ENCODE assay signal across 8 cellular contexts in the genomic region with DNA sequence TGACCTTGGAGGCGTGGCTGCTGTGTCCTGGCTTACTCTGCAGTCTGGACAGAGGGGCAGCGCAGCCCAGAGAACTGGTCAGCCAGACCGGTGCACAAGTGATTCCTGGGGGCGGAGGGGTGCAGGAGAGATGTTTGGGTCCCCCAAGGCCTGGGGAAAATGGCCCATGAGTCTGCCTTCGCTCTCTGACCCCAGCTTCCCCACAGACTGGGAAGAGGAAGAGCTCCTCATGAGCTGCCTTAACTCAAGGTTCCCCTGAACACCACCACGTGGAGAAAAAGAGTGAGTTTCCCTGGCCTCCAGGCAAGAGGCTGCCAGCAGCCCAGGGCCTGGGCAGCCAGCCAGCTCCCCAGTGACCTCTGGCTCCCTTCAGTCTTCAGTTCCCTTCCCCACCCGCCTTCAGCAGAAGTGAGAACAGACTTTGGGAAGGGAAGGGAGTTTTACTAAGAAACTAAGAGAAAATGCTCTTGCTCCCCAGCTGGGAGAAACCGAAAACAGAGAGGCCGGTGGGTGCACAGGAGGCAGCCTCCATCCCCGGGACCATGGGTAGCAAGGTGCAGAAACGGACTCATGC. TPM values are rescaled to one million over a fixed set of nuclear protein-coding genes. Genes with fewer than 3 reads are reported as not detected.
A peak's percentile ranks its signal among the peaks of the same experiment; 100 is the strongest.
DNase-seq lines count a peak whose midpoint lies in the region; ATAC-seq and TF ChIP-seq lines count a peak whose summit lies in the region.

No MANE protein-coding gene starts in this region.

- no peaks in the 10 kb centered on the region for H3K36me3 ChIP-seq in MG63
- H3K36me3 ChIP-seq in brain microvascular endothelial cell (replicated peaks): no peaks in the 10 kb centered on the region
- H3K36me3 ChIP-seq in liver (ENCODE audit: control insufficient read depth in 4 of 4, insufficient read depth in 3 of 4, low read depth in 1 of 4, low read length in 3 of 4): no peaks in the 10 kb centered on the region
- H3K36me3 ChIP-seq in upper lobe of left lung: no peaks in the 10 kb centered on the region
- no peaks in the 10 kb centered on the region for H3K36me3 ChIP-seq in prostate gland

- H3K27ac ChIP-seq in brain microvascular endothelial cell: no peak overlapping the region
- peak overlapping the region; percentile 58 to 59 for H3K27ac ChIP-seq in liver (ENCODE audit: low read depth in 1 of 2, low read length in 2 of 2)
- peak overlapping the region; percentile 61 to 82 (median 76) for H3K27ac ChIP-seq in upper lobe of left lung
- H3K27ac ChIP-seq in prostate gland: peak overlapping the region in 1 of 2 donors; percentile 11

- peak; percentile 21 for TF ChIP-seq CTCF in brain microvascular endothelial cell (IDR thresholded peaks at IDR 0.05; ENCODE audit: low read depth, low read length, missing control alignments)
- no peak for TF ChIP-seq CTCF in liver (IDR thresholded peaks at IDR 0.05; ENCODE audit: low read depth, low read length, missing input control)
- no peak for TF ChIP-seq CTCF in upper lobe of left lung (IDR thresholded peaks at IDR 0.05)
- no peak for TF ChIP-seq CTCF in prostate gland (IDR thresholded peaks at IDR 0.05)

- H3K27me3 ChIP-seq in MG63: no peaks in the 10 kb centered on the region
- H3K27me3 ChIP-seq in brain microvascular endothelial cell (replicated peaks): no peaks in the 10 kb centered on the region
- no peaks in the 10 kb centered on the region for H3K27me3 ChIP-seq in liver (ENCODE audit: control insufficient read depth in 4 of 4, insufficient read depth in 4 of 4, low read length in 3 of 4)
- H3K27me3 ChIP-seq in upper lobe of left lung: no peaks in the 10 kb centered on the region
- H3K27me3 ChIP-seq in prostate gland (replicated peaks; ENCODE audit: insufficient read depth): no peaks in the 10 kb centered on the region

- TF ChIP-seq POLR2A in upper lobe of left lung (IDR thresholded peaks at IDR 0.05) (no peak), prostate gland (IDR thresholded peaks at IDR 0.05) (no peak)

- peak; percentile 36 to 64 for TF ChIP-seq RAD21 in liver (IDR thresholded peaks at IDR 0.05)

- intact Hi-C loops in prostate gland (cut with DNase I): no loop called here

- CTCF ChIA-PET in HEK293T (lab: Yijun Ruan, JAX): interaction anchor here (2.0 kb wide), 1 partner anchor 9 kb away, joined by 6 read pairs; no protein-coding TSS in a partner anchor

- no peak for TF ChIP-seq EP300 in upper lobe of left lung (IDR thresholded peaks at IDR 0.05)

- POLR2A ChIA-PET in HEK293T (lab: Yijun Ruan, JAX): interaction anchor here (1.8 to 2.2 kb wide), 2 partner anchors 9 to 42 kb away, joined by 6 to 8 read pairs; a partner anchor contains a TSS

- in situ Hi-C loops in brain microvascular endothelial cell (cut with HindIII; ENCODE audit: low pct_ligation_motif_present, low sequenced_read_pairs): no loop called here

- ATAC-seq in upper lobe of left lung (ENCODE audit: low FRiP score in 2 of 2): peak in 1 of 2 donors; percentile 67
- no peak for ATAC-seq in HG02981 (IDR thresholded peaks at IDR 0.05; ENCODE audit: unreplicated experiment)

- peak; percentile 83 for DNase-seq in DMS 273 (lab: John Stamatoyannopoulos, UW; ENCODE audit: unreplicated experiment)
- peak; percentile 84 for DNase-seq in MG63
- peak; percentile 45 for DNase-seq in brain microvascular endothelial cell
- DNase-seq in upper lobe of left lung: peak; percentile 88 to 94
- DNase-seq in HEK293T (ENCODE audit: extremely low spot score): no peak
- DNase-seq in prostate gland (ENCODE audit: low spot score): no peak

- H3K9me3 ChIP-seq in MG63 (no peaks in the 10 kb centered on the region), liver (ENCODE audit: control insufficient read depth in 4 of 4, low read length in 3 of 4) (no peaks in the 10 kb centered on the region), upper lobe of left lung (no peaks in the 10 kb centered on the region), prostate gland (no peaks in the 10 kb centered on the region)

- no peak overlapping the region for H3K9ac ChIP-seq in liver (ENCODE audit: low read depth in 1 of 2, low read length in 2 of 2)

- 47% methylated on average over 11 of the region's 11 CpGs for WGBS in liver
- WGBS in upper lobe of left lung, 2 donors: 38 to 40% methylated on average over 6 to 10 of the region's 11 CpGs
- 73% methylated on average over 11 of the region's 11 CpGs for WGBS in prostate gland

- H3K4me1 ChIP-seq in liver (ENCODE audit: control insufficient read depth in 4 of 4, insufficient read depth in 4 of 4, low read length in 3 of 4) (peaks cover 6 to 22% (median 15%) of the 10 kb centered on the region in 4 donors), upper lobe of left lung (peaks cover 40 to 78% (median 57%) of the 10 kb centered on the region in 4 donors), prostate gland (replicated peaks) (no peaks in the 10 kb centered on the region)

- H3K4me3 ChIP-seq in MG63 (no peak overlapping the region), brain microvascular endothelial cell (ENCODE audit: low read depth, low read length) (no peak overlapping the region), liver (ENCODE audit: low read depth in 1 of 3, low read length in 3 of 3) (no peak overlapping the region), upper lobe of left lung (no peak overlapping the region), prostate gland (no peak overlapping the region)

TF ChIP-seq in liver, 16 proteins besides CTCF, POLR2A, EP300 and RAD21 (continues in another document):
- TF ChIP-seq FOXA2 (IDR thresholded peaks at IDR 0.05): no peak
- no peak for TF ChIP-seq HNF4G (IDR thresholded peaks at IDR 0.05)

TF ChIP-seq in HEK293T, 16 proteins besides CTCF, POLR2A, EP300 and RAD21:
- TF ChIP-seq SUZ12 (IDR thresholded peaks at IDR 0.05) (no peak), SP1 (IDR thresholded peaks at IDR 0.05) (no peak), ARNT (IDR thresholded peaks at IDR 0.05) (no peak), ZNF384 (IDR thresholded peaks at IDR 0.05) (no peak), ELF4 (IDR thresholded peaks at IDR 0.05) (no peak), NFRKB (IDR thresholded peaks at IDR 0.05) (no peak), HDGF (IDR thresholded peaks at IDR 0.05; ENCODE audit: borderline replicate concordance) (no peak)

RNA-seq across cellular contexts. Expression of a gene that starts 2.0 kb away (rescaled TPM):
- not detected in 2 replicates for total RNA-seq in MG63 (2014; rRNA removed; shearing (Covaris generic); ENCODE audit: low replicate concordance)
- total RNA-seq in liver (10 to 100 TPM in 1 of 2 donors, not detected in 1; 98.3 TPM), upper lobe of left lung (1 to 10 TPM in 1 of 6 donors, under 1 TPM in 2, not detected in 3; 0.46 to 1.1 (median 0.54) TPM), prostate gland (not detected)
- not detected for polyA plus RNA-seq in liver

RNA-seq across cellular contexts. Expression of a gene that starts 13.7 kb away (rescaled TPM):
- total RNA-seq in MG63 (2014; rRNA removed; shearing (Covaris generic); ENCODE audit: low replicate concordance): not detected in 2 replicates
- total RNA-seq in liver (10 to 100 TPM in 1 of 2 donors, 1 to 10 TPM in 1; 7.9 to 14.5 TPM), upper lobe of left lung (10 to 100 TPM; 10.8 to 65.0 (median 33.8) TPM), prostate gland (1 to 10 TPM; 1.2 to 3.3 TPM)
- 1 to 10 TPM; 1.3 to 2.2 TPM for polyA plus RNA-seq in liver

RNA-seq across cellular contexts. Expression of a gene that starts 15.7 kb away (rescaled TPM):
- 0.32 and 2.1 TPM in 2 replicates for total RNA-seq in MG63 (2014; rRNA removed; shearing (Covaris generic); ENCODE audit: low replicate concordance)
- total RNA-seq in liver (10 to 100 TPM; 18.3 to 61.9 TPM), upper lobe of left lung (100 to 1,000 TPM in 5 of 6 donors, 10 to 100 TPM in 1; 51.4 to 216 (median 195) TPM), prostate gland (10 to 100 TPM; 36.1 to 65.2 TPM)
- polyA plus RNA-seq in liver: 1 to 10 TPM; 7.7 to 8.4 TPM

RNA-seq across cellular contexts. Expression of a gene that starts 24.1 kb away (rescaled TPM):
- 41.3 and 73.2 TPM in 2 replicates for total RNA-seq in MG63 (2014; rRNA removed; shearing (Covaris generic); ENCODE audit: low replicate concordance)
- total RNA-seq in liver (10 to 100 TPM; 27.9 to 33.6 TPM), upper lobe of left lung (100 to 1,000 TPM; 110 to 265 (median 179) TPM), prostate gland (100 to 1,000 TPM; 133 to 284 TPM)
- polyA plus RNA-seq in liver: 10 to 100 TPM; 76.8 to 84.7 TPM

RNA-seq across cellular contexts. Expression of a gene that starts 42.6 kb away (rescaled TPM):
- total RNA-seq in MG63 (2014; rRNA removed; shearing (Covaris generic); ENCODE audit: low replicate concordance): 147 and 288 TPM in 2 replicates
- total RNA-seq in liver (10 to 100 TPM in 1 of 2 donors, under 1 TPM in 1; 0.84 to 97.6 TPM), upper lobe of left lung (10 to 100 TPM in 3 of 6 donors, 1 to 10 TPM in 3; 2.8 to 16.0 (median 9.0) TPM), prostate gland (10 to 100 TPM; 10.8 to 11.2 TPM)
- 10 to 100 TPM in 1 of 2 donors, 1 to 10 TPM in 1; 5.9 to 14.2 TPM for polyA plus RNA-seq in liver

Comparison
In these comparisons a context has a peak if more than half of its experiments do, and no peak if none do; other contexts are left out.
1. DNase-seq: peak in DMS 273 (single experiment), MG63 (single experiment), brain microvascular endothelial cell (single experiment) and upper lobe of left lung (2 of 2); none in HEK293T (single experiment) and prostate gland (single experiment).